In the genomic region with DNA sequence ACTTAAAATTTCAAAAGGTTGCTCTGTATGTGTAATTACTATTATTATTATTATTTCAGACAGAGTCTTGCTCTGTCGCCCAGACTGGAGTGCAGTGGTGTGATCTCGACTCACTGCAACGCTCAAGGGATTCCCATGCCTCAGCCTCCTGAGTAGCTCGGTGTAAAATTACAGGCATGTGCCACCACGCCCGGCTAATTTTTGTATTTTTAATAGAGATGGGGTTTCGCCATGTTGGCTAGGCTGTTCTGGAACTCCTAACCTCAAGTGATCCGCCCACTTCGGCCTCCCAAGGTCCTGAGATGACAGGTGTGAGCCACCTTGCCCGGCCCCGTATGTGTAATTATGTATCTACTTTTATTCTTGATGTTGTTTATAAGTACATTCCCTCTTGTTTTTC, we compare ENCODE assay signal across 19 cellular contexts.
A peak's percentile ranks its signal among the peaks of the same experiment; 100 is the strongest.
DNase-seq lines count a peak whose midpoint lies in the region; ATAC-seq and TF ChIP-seq lines count a peak whose summit lies in the region.
"Had no signal": no experiment of that assay in that cellular context is flagged by ENCODE, and none has a peak within 500 bp of the region (broad histone marks: within the 10 kb centered on the region; RNA-seq: fewer than 3 reads in every experiment).

No MANE protein-coding gene starts in this region.

- WGBS in thyroid gland, 2 donors: 85 to 87% methylated on average over 11 of the region's 11 CpGs

- no peaks in the 10 kb centered on the region for H3K27me3 Mint-ChIP-seq in MCF 10A (ENCODE audit: insufficient read depth, unreplicated experiment)
- no peaks in the 10 kb centered on the region for H3K27me3 Mint-ChIP-seq in activated CD4-positive, alpha-beta memory T cell treated with anti-CD3 and anti-CD28 coated beads, Interleukin-2, amount 10 ng/mL, durations not matched to agents 7 days and 5 days
- H3K27me3 Mint-ChIP-seq: activated CD8-positive, alpha-beta memory T cell treated with anti-CD3 and anti-CD28 coated beads, Interleukin-2, amount 10 ng/mL, durations not matched to agents 7 days and 5 days had no signal

- no peaks in the 10 kb centered on the region for H3K36me3 Mint-ChIP-seq in MCF 10A (ENCODE audit: insufficient read depth, unreplicated experiment)
- no peaks in the 10 kb centered on the region for H3K36me3 Mint-ChIP-seq in activated CD4-positive, alpha-beta memory T cell treated with anti-CD3 and anti-CD28 coated beads, Interleukin-2, amount 10 ng/mL, durations not matched to agents 7 days and 5 days (ENCODE audit: low read depth)
- H3K36me3 Mint-ChIP-seq: activated CD8-positive, alpha-beta memory T cell treated with anti-CD3 and anti-CD28 coated beads, Interleukin-2, amount 10 ng/mL, durations not matched to agents 7 days and 5 days had no signal

- CTCF ChIA-PET in MCF 10A (lab: Yijun Ruan, JAX): interaction anchor here (0.6 to 2.0 kb wide), 4 partner anchors 16 to 1486 kb away, joined by 3 to 10 read pairs (median 3); no protein-coding TSS in a partner anchor
- CTCF ChIA-PET in activated CD4-positive, alpha-beta memory T cell treated with anti-CD3 and anti-CD28 coated beads, Interleukin-2, amount 10 ng/mL, durations not matched to agents 7 days and 5 days (lab: Charles Lee): interaction anchor here (0.9 to 1.7 kb wide), 4 partner anchors 16 to 281 kb away, joined by 3 to 4 read pairs (median 4); no protein-coding TSS in a partner anchor

- intact Hi-C loops in MCF 10A (cut with micrococcal nuclease): no loop called here
- intact Hi-C loops in breast epithelium (cut with DNase I; ENCODE audit: low total_unique reads): no loop called here
- intact Hi-C loops in thyroid gland (cut with DNase I): no loop called here

- BruUV-seq in MCF 10A (replicated peaks; lab: Mats Ljungman, UMichigan): no TSS peak

- no peaks in the 10 kb centered on the region for H3K27me3 ChIP-seq in breast epithelium
- no peaks in the 10 kb centered on the region for H3K27me3 ChIP-seq in RWPE2 (ENCODE audit: insufficient read depth, poor library complexity, severe bottlenecking)
- H3K27me3 ChIP-seq in thyroid gland: no peaks in the 10 kb centered on the region
- H3K27me3 ChIP-seq: esophagus muscularis mucosa, neutrophil, SJSA1 had no signal

- no peak overlapping the region for H3K4me3 ChIP-seq in breast epithelium
- H3K4me3 ChIP-seq in RWPE2 (ENCODE audit: severe bottlenecking): no peak overlapping the region
- no peak overlapping the region for H3K4me3 ChIP-seq in fibroblast of villous mesenchyme (ENCODE audit: low read depth, low read length)
- no peak overlapping the region for H3K4me3 ChIP-seq in thyroid gland (replicated peaks in 1 of 3)
- H3K4me3 ChIP-seq: mucosa of descending colon, SJSA1, thoracic aorta had no signal

- H3K36me3 ChIP-seq in breast epithelium: no peaks in the 10 kb centered on the region
- H3K36me3 ChIP-seq in RWPE2 (ENCODE audit: low read depth): no peaks in the 10 kb centered on the region
- H3K36me3 ChIP-seq in thyroid gland: no peaks in the 10 kb centered on the region
- H3K36me3 ChIP-seq: esophagus muscularis mucosa, neutrophil, SJSA1, thoracic aorta had no signal

- POLR2A ChIA-PET in MCF 10A (lab: Yijun Ruan, JAX): interaction anchor here (0.9 to 4.0 kb wide), 4 partner anchors 16 to 258 kb away, joined by 3 to 25 read pairs (median 4); no protein-coding TSS in a partner anchor
- POLR2A ChIA-PET in activated CD4-positive, alpha-beta memory T cell treated with anti-CD3 and anti-CD28 coated beads, Interleukin-2, amount 10 ng/mL, durations not matched to agents 7 days and 5 days (lab: Charles Lee): interaction anchor here (0.8 to 2.0 kb wide), 3 partner anchors 10 to 49 kb away, joined by 3 to 9 read pairs (median 4); no protein-coding TSS in a partner anchor

- no peak for TF ChIP-seq POLR2A in breast epithelium (IDR thresholded peaks at IDR 0.05)
- no peak for TF ChIP-seq POLR2A in thyroid gland (IDR thresholded peaks at IDR 0.05)

- no peaks in the 10 kb centered on the region for H3K9me3 ChIP-seq in breast epithelium
- H3K9me3 ChIP-seq in RWPE2 (ENCODE audit: severe bottlenecking): no peaks in the 10 kb centered on the region
- no peaks in the 10 kb centered on the region for H3K9me3 ChIP-seq in thyroid gland
- H3K9me3 ChIP-seq: esophagus muscularis mucosa, mucosa of descending colon, neutrophil, SJSA1, thoracic aorta had no signal

- H3K27ac Mint-ChIP-seq in MCF 10A (ENCODE audit: low read depth, unreplicated experiment): no peak overlapping the region
- no peak overlapping the region for H3K27ac Mint-ChIP-seq in activated CD4-positive, alpha-beta memory T cell treated with anti-CD3 and anti-CD28 coated beads, Interleukin-2, amount 10 ng/mL, durations not matched to agents 7 days and 5 days

- H3K4me1 ChIP-seq in breast epithelium (peaks cover 3 to 7% of the 10 kb centered on the region in 2 donors), RWPE2 (ENCODE audit: insufficient read depth, poor library complexity, severe bottlenecking) (peaks cover 24% of the 10 kb centered on the region), thyroid gland (peaks cover 26 to 37% of the 10 kb centered on the region in 2 donors)

- TF ChIP-seq CTCF in MCF 10A (IDR thresholded peaks at IDR 0.05; ENCODE audit: unreplicated experiment) (no peak), breast epithelium (IDR thresholded peaks at IDR 0.05) (no peak), RWPE2 (IDR thresholded peaks at IDR 0.05; ENCODE audit: poor library complexity, severe bottlenecking) (no peak), fibroblast of villous mesenchyme (IDR thresholded peaks at IDR 0.05; ENCODE audit: insufficient read depth, low read depth, low read length) (no peak), thyroid gland (IDR thresholded peaks at IDR 0.05) (no peak)

- peaks cover 24% of the 10 kb centered on the region for H3K4me1 Mint-ChIP-seq in MCF 10A (ENCODE audit: insufficient read depth, unreplicated experiment)
- peaks cover 59% of the 10 kb centered on the region for H3K4me1 Mint-ChIP-seq in activated CD4-positive, alpha-beta memory T cell treated with anti-CD3 and anti-CD28 coated beads, Interleukin-2, amount 10 ng/mL, durations not matched to agents 7 days and 5 days

- peak; percentile 63; the same call in 2 of the 3 replicates for ATAC-seq in RWPE2 (ENCODE audit: low read depth)
- ATAC-seq: activated CD8-positive, alpha-beta memory T cell treated with anti-CD3 and anti-CD28 coated beads, Interleukin-2, amount 10 ng/mL, durations not matched to agents 7 days and 5 days; mucosa of descending colon; PC-3 had no signal

- no peaks in the 10 kb centered on the region for H3K9me3 Mint-ChIP-seq in MCF 10A (ENCODE audit: unreplicated experiment)
- no peaks in the 10 kb centered on the region for H3K9me3 Mint-ChIP-seq in activated CD4-positive, alpha-beta memory T cell treated with anti-CD3 and anti-CD28 coated beads, Interleukin-2, amount 10 ng/mL, durations not matched to agents 7 days and 5 days

- H3K27ac ChIP-seq in breast epithelium (peak overlapping the region in 1 of 2 donors; percentile 85), RWPE2 (ENCODE audit: poor library complexity, severe bottlenecking) (no peak overlapping the region), thyroid gland (peak overlapping the region in 2 of 3 donors; percentile 22 to 83)
- H3K27ac ChIP-seq: esophagus muscularis mucosa, neutrophil, SJSA1, thoracic aorta had no signal

- no peak overlapping the region for H3K4me3 Mint-ChIP-seq in MCF 10A (ENCODE audit: unreplicated experiment)
- H3K4me3 Mint-ChIP-seq in activated CD4-positive, alpha-beta memory T cell treated with anti-CD3 and anti-CD28 coated beads, Interleukin-2, amount 10 ng/mL, durations not matched to agents 7 days and 5 days: no peak overlapping the region

- peak; percentile 21 for DNase-seq in MCF 10A (ENCODE audit: unreplicated experiment)
- no peak for DNase-seq in breast epithelium (ENCODE audit: low spot score in 2 of 2)
- no peak for DNase-seq in RWPE2 (ENCODE audit: low spot score)
- DNase-seq in fibroblast of villous mesenchyme (ENCODE audit: low read depth): peak; percentile 48
- DNase-seq in thyroid gland: peak; percentile 24 to 47
- no peak for DNase-seq in iPS-NIHi11 (ENCODE audit: low spot score)
- DNase-seq in activated CD4-positive, alpha-beta memory T cell treated with anti-CD3 and anti-CD28 coated beads, Interleukin-2, amount 10 ng/mL, durations not matched to agents 7 days and 5 days: no peak
- DNase-seq in cerebellar cortex (ENCODE audit: low spot score): no peak
- DNase-seq: activated CD8-positive, alpha-beta memory T cell treated with anti-CD3 and anti-CD28 coated beads, Interleukin-2, amount 10 ng/mL, durations not matched to agents 7 days and 5 days; amygdala; central memory CD4-positive, alpha-beta T cell; mucosa of descending colon; NCI-H1417; NCI-H774; PC-3 had no signal

Comparison
In these comparisons a context has a peak if more than half of its experiments do, and no peak if none do; other contexts are left out.
1. DNase-seq: peak in MCF 10A (single experiment), fibroblast of villous mesenchyme (single experiment) and thyroid gland (2 of 2); none in breast epithelium (0 of 2), RWPE2 (single experiment), iPS-NIHi11 (single experiment), activated CD4-positive, alpha-beta memory T cell treated with anti-CD3 and anti-CD28 coated beads, Interleukin-2, amount 10 ng/mL, durations not matched to agents 7 days and 5 days (single experiment) and cerebellar cortex (single experiment).